ENCODE assay signal across 8 cellular contexts in genomic region chr13:31983696-31984095, GRCh38. TPM values are rescaled to one million over a fixed set of nuclear protein-coding genes. Genes with fewer than 3 reads are reported as not detected.
DNase-seq lines count a peak whose midpoint lies in the region; ATAC-seq, FAIRE-seq and TF ChIP-seq lines count a peak whose summit lies in the region.
"Not testable (repeated sequence)": the region's sequence is repeated elsewhere in the genome, so short reads cannot be mapped to it uniquely, and the experiment has no call there.

No MANE protein-coding gene starts in this region.

- not testable (repeated sequence) for H3K27me3 Mint-ChIP-seq in Calu3 (ENCODE audit: unreplicated experiment); chondrocyte (ENCODE audit: low read depth)

- not testable (repeated sequence) for H4K20me1 ChIP-seq in HepG2 (ENCODE audit: insufficient read depth, low read length); smooth muscle cell (ENCODE audit: low read depth)

- not testable (repeated sequence) for TF ChIP-seq POLR2A in HepG2 (IDR thresholded peaks at IDR 0.05; ENCODE audit: insufficient read depth in 1 of 2, low read depth in 2 of 2, low read length in 2 of 2); right lobe of liver (IDR thresholded peaks at IDR 0.05)

- not testable (repeated sequence) for H3K79me2 ChIP-seq in HepG2 (ENCODE audit: insufficient read depth, low read length); smooth muscle cell (ENCODE audit: low read depth)

- H3K4me1 Mint-ChIP-seq in Calu3 (ENCODE audit: low read depth, unreplicated experiment) (peaks cover 19% of the 10 kb centered on the region), chondrocyte (ENCODE audit: low read depth) (peaks cover 60% of the 10 kb centered on the region)

- TF ChIP-seq RAD21 in HepG2 (CRISPR knock-in tag; IDR thresholded peaks at IDR 0.05), result not testable (repeated sequence)
- TF ChIP-seq RAD21 in liver (IDR thresholded peaks at IDR 0.05), result peak in 1 of 2 donors; percentile 37

- H3K27ac ChIP-seq in HepG2 (ENCODE audit: extremely low read length, insufficient read depth, low read length); small intestine (ENCODE audit: low read depth in 1 of 2, low read length in 1 of 2): not testable (repeated sequence)
- H3K27ac ChIP-seq in liver (ENCODE audit: low read depth in 1 of 2, low read length in 2 of 2) (peak overlapping the region; percentile 51 to 71), right lobe of liver (peak overlapping the region; percentile 29 to 79 (median 70)), smooth muscle cell (ENCODE audit: low read depth) (peak overlapping the region; percentile 91)

- ATAC-seq in left lobe of liver, result peak; percentile 54
- ATAC-seq in HepG2, result not testable (repeated sequence)
- ATAC-seq in right lobe of liver, result peak in 3 of 4 donors; percentile 8 to 50 (median 49)

- not testable (repeated sequence) for DNase-seq in Calu3; chondrocyte (ENCODE audit: low spot score); HepG2 (ENCODE audit: low spot score); smooth muscle cell (lab: John Stamatoyannopoulos, UW; ENCODE audit: unreplicated experiment)
- peak; percentile 65 for DNase-seq in left lobe of liver (ENCODE audit: low spot score)
- peak in 1 of 3 donors; percentile 57 for DNase-seq in right lobe of liver
- peak; percentile 23 for DNase-seq in small intestine

- not testable (repeated sequence) for H3K9ac ChIP-seq in HepG2 (ENCODE audit: insufficient read depth, low read depth, low read length); liver (ENCODE audit: low read depth in 1 of 2, low read length in 2 of 2); smooth muscle cell (ENCODE audit: low read depth)

- 49% methylated on average over 2 of the region's 2 CpGs for WGBS in HepG2 (ENCODE audit: low lambda C conversion rate)
- 49% methylated on average over 2 of the region's 2 CpGs for WGBS in liver
- WGBS in right lobe of liver (ENCODE audit: insufficient coverage, low coverage, low lambda C conversion rate, missing lambda C conversion rate), result 29% methylated on average over 2 of the region's 2 CpGs
- 91 to 95% (median 94%) methylated on average over 2 of the region's 2 CpGs for WGBS in small intestine, 3 donors
- WGBS in smooth muscle cell (ENCODE audit: low lambda C conversion rate), result 88% methylated on average over 2 of the region's 2 CpGs

- H3K36me3 Mint-ChIP-seq in Calu3 (ENCODE audit: insufficient read depth, unreplicated experiment); chondrocyte (ENCODE audit: low read depth): not testable (repeated sequence)

- intact Hi-C loops in Calu3 (cut with micrococcal nuclease; ENCODE audit: unreplicated experiment) (loop anchor here (5.0 kb wide), 2 partner anchors 56 to 71 kb away; no protein-coding TSS in a partner anchor), HepG2 (cut with micrococcal nuclease; ENCODE audit: unreplicated experiment) (loop anchor here (5.0 kb wide), 1 partner anchor 56 kb away; no protein-coding TSS in a partner anchor), right lobe of liver (cut with DNase I) (loop anchor here in 1 of 2 donors (10.0 kb wide), 1 partner anchor 69 kb away; no protein-coding TSS in a partner anchor)

- FAIRE-seq in HepG2 (lab: Jason Lieb, UNC); small intestine (lab: Jason Lieb, UNC): not testable (repeated sequence)

- POLR2A ChIA-PET in HepG2 (lab: Yijun Ruan, JAX), result not testable (repeated sequence)

- not testable (repeated sequence) for BruUV-seq in Calu3 (replicated peaks; lab: Mats Ljungman, UMichigan); HepG2 (replicated peaks; lab: Mats Ljungman, UMichigan)

- CTCF ChIA-PET in Calu3 (lab: Charles Lee); HepG2 (lab: Yijun Ruan, JAX; ENCODE audit: low intra/inter-chr PET ratio, low total read pairs): not testable (repeated sequence)

- not testable (repeated sequence) for H3F3A ChIP-seq in smooth muscle cell (ENCODE audit: low read depth)

- H3K27me3 ChIP-seq in HepG2 (ENCODE audit: control insufficient read depth in 1 of 2, insufficient read depth in 2 of 2, low read length in 2 of 2); liver (ENCODE audit: control insufficient read depth in 4 of 4, insufficient read depth in 4 of 4, low read length in 3 of 4); right lobe of liver; small intestine (ENCODE audit: control insufficient read depth in 2 of 2, insufficient read depth in 2 of 2, low read length in 2 of 2); smooth muscle cell (ENCODE audit: low read depth): not testable (repeated sequence)

- not testable (repeated sequence) for H3K4me3 ChIP-seq in HepG2 (replicated peaks in 1 of 3; ENCODE audit: insufficient read depth in 1 of 3, low read depth in 2 of 3, low read length in 3 of 3); liver (ENCODE audit: low read depth in 1 of 3, low read length in 3 of 3); small intestine (ENCODE audit: low read depth in 1 of 2, low read length in 2 of 2); smooth muscle cell
- H3K4me3 ChIP-seq in right lobe of liver, result peak overlapping the region in 2 of 3 donors; percentile 34 to 37

- H3K4me1 ChIP-seq in HepG2 (ENCODE audit: insufficient read depth, low read length) (peaks cover 40% of the 10 kb centered on the region), liver (ENCODE audit: control insufficient read depth in 4 of 4, insufficient read depth in 4 of 4, low read length in 3 of 4) (peaks cover 6 to 58% (median 27%) of the 10 kb centered on the region in 4 donors), right lobe of liver (peaks cover 0 to 36% (median 12%) of the 10 kb centered on the region in 4 donors)
- H3K4me1 ChIP-seq in small intestine (ENCODE audit: control insufficient read depth in 2 of 2, insufficient read depth in 1 of 2, low read depth in 1 of 2, low read length in 1 of 2); smooth muscle cell (ENCODE audit: low read depth): not testable (repeated sequence)

- H2AFZ ChIP-seq in HepG2 (ENCODE audit: low read length), result not testable (repeated sequence)
- H2AFZ ChIP-seq in smooth muscle cell (ENCODE audit: low read depth), result peak overlapping the region; percentile 50

- not testable (repeated sequence) for TF ChIP-seq CTCF in Calu3 (IDR thresholded peaks at IDR 0.05; ENCODE audit: unreplicated experiment); chondrocyte (IDR thresholded peaks at IDR 0.05); HepG2 (CRISPR knock-in tag; IDR thresholded peaks at IDR 0.05); liver (IDR thresholded peaks at IDR 0.05; ENCODE audit: low read depth, low read length, missing input control); right lobe of liver (IDR thresholded peaks at IDR 0.05); smooth muscle cell (IDR thresholded peaks at IDR 0.05; ENCODE audit: borderline replicate concordance, insufficient read depth, poor library complexity, severe bottlenecking)

- H3K9me3 Mint-ChIP-seq in Calu3 (ENCODE audit: low read depth, unreplicated experiment); chondrocyte (ENCODE audit: low read depth): not testable (repeated sequence)

- in situ Hi-C loops in HepG2 (cut with HindIII; ENCODE audit: extremely low pct_ligation_motif_present, low pct_unique_long_range_greater_than_20kb), result not testable (repeated sequence)

- H3K36me3 ChIP-seq in HepG2 (replicated peaks in 1 of 2; ENCODE audit: control insufficient read depth in 1 of 2, insufficient read depth in 2 of 2, low read length in 2 of 2); liver (ENCODE audit: control insufficient read depth in 4 of 4, insufficient read depth in 3 of 4, low read depth in 1 of 4, low read length in 3 of 4); right lobe of liver; small intestine (ENCODE audit: control insufficient read depth in 2 of 2, insufficient read depth in 2 of 2, low read length in 2 of 2); smooth muscle cell (ENCODE audit: low read depth): not testable (repeated sequence)

- not testable (repeated sequence) for H3K4me3 Mint-ChIP-seq in Calu3 (ENCODE audit: low read depth, unreplicated experiment); chondrocyte (ENCODE audit: unreplicated experiment)

- H3K9me3 ChIP-seq in HepG2 (ENCODE audit: low read length); liver (ENCODE audit: control insufficient read depth in 4 of 4, low read length in 3 of 4); right lobe of liver; small intestine (ENCODE audit: control insufficient read depth, low read depth); smooth muscle cell (replicated peaks; ENCODE audit: low read depth): not testable (repeated sequence)

- not testable (repeated sequence) for H3K4me2 ChIP-seq in HepG2 (ENCODE audit: low read depth, low read length); smooth muscle cell

- H3K27ac Mint-ChIP-seq in Calu3 (ENCODE audit: unreplicated experiment) (peak overlapping the region; percentile 31), chondrocyte (ENCODE audit: unreplicated experiment) (peak overlapping the region; percentile 86)

- not testable (repeated sequence) for TF ChIP-seq EP300 in HepG2 (IDR thresholded peaks at IDR 0.05; ENCODE audit: low read depth in 2 of 2, low read length in 2 of 2); HepG2 (CRISPR knock-in tag; IDR thresholded peaks at IDR 0.05; ENCODE audit: borderline replicate concordance)

RNA-seq across cellular contexts. Expression of gene FRY, which starts 47.9 kb away (rescaled TPM):
- 3.2 and 6.2 TPM in 2 replicates for total RNA-seq in Calu3 (2022)
- 35.4 to 42.2 TPM (median 38.8 TPM) in 3 replicates for total RNA-seq in chondrocyte
- 15.1 TPM for total RNA-seq in left lobe of liver
- total RNA-seq in HepG2 (2016; rRNA removed; fragmentation: Illumina TruSeq; extraction: Trizol), result 8.2 and 14.8 TPM in 2 replicates
- total RNA-seq in HepG2 (2016; cell fraction: cytosol; rRNA removed; fragmentation: Illumina TruSeq; extraction: Trizol; ENCODE audit: low read depth), result 0.79 and 2.0 TPM in 2 replicates
- 8.5 and 12.8 TPM in 2 replicates for total RNA-seq in HepG2 (2016; cell fraction: insoluble cytoplasmic fraction; rRNA removed; fragmentation: Illumina TruSeq; extraction: Trizol)
- total RNA-seq in HepG2 (2016; cell fraction: membrane; rRNA removed; fragmentation: Illumina TruSeq; extraction: Trizol), result 3.9 and 4.5 TPM in 2 replicates
- total RNA-seq in HepG2 (2016; cell fraction: nucleus; rRNA removed; fragmentation: Illumina TruSeq; extraction: Trizol), result 17.8 and 23.0 TPM in 2 replicates
- polyA plus RNA-seq in HepG2 (2011; rRNA removed), result 13.1 and 14.6 TPM in 2 replicates
- polyA plus RNA-seq in HepG2 (2011; cell fraction: cytosol; rRNA removed), result 9.9 and 10.4 TPM in 2 replicates
- polyA plus RNA-seq in HepG2 (2011; cell fraction: nucleus; rRNA removed), result 29.4 and 34.8 TPM in 2 replicates
- polyA plus RNA-seq in HepG2 (2012), result 9.7 and 12.6 TPM in 2 replicates
- 0.15 and 0.58 TPM in 2 replicates for polyA plus RNA-seq in HepG2 (2016; cell fraction: cytosol; fragmentation: Illumina TruSeq; extraction: Trizol; ENCODE audit: low read depth)
- polyA plus RNA-seq in HepG2 (2016; cell fraction: insoluble cytoplasmic fraction; fragmentation: Illumina TruSeq; extraction: Trizol; ENCODE audit: low read depth), result 5.1 and 9.9 TPM in 2 replicates
- polyA plus RNA-seq in HepG2 (2016; cell fraction: membrane; fragmentation: Illumina TruSeq; extraction: Trizol; ENCODE audit: low read depth), result 0.74 and 1.2 TPM in 2 replicates
- 12.9 and 13.2 TPM in 2 replicates for polyA plus RNA-seq in HepG2 (2016; cell fraction: nucleus; fragmentation: Illumina TruSeq; extraction: Trizol; ENCODE audit: insufficient read depth, low read depth)
- polyA minus RNA-seq in HepG2 (2011; rRNA and poly(A)+ RNA removed; ENCODE audit: low replicate concordance), result 0.94 and 34.8 TPM in 2 replicates
- polyA minus RNA-seq in HepG2 (2011; cell fraction: cytosol; rRNA and poly(A)+ RNA removed), result 19.9 and 22.5 TPM in 2 replicates
- polyA minus RNA-seq in HepG2 (2011; cell fraction: nucleus; rRNA and poly(A)+ RNA removed), result 96.2 and 115 TPM in 2 replicates
- total RNA-seq in liver, result 10 to 100 TPM in 1 of 2 donors, 1 to 10 TPM in 1; 6.2 to 31.2 TPM
- polyA plus RNA-seq in liver, result 10 to 100 TPM; 10.3 to 15.1 TPM
- total RNA-seq in right lobe of liver, result 100 to 1,000 TPM in 1 of 6 experiments, 10 to 100 TPM in 5; 16.1 to 106 (median 35.7) TPM
- 10 to 100 TPM in 1 of 3 donors, 1 to 10 TPM in 2; 2.0 to 13.6 (median 2.2) TPM for polyA plus RNA-seq in small intestine
- total RNA-seq in smooth muscle cell, result 1.9 and 3.2 TPM in 2 replicates
- polyA plus RNA-seq in smooth muscle cell, result 0.95 and 1.1 TPM in 2 replicates
